In the genomic region with DNA sequence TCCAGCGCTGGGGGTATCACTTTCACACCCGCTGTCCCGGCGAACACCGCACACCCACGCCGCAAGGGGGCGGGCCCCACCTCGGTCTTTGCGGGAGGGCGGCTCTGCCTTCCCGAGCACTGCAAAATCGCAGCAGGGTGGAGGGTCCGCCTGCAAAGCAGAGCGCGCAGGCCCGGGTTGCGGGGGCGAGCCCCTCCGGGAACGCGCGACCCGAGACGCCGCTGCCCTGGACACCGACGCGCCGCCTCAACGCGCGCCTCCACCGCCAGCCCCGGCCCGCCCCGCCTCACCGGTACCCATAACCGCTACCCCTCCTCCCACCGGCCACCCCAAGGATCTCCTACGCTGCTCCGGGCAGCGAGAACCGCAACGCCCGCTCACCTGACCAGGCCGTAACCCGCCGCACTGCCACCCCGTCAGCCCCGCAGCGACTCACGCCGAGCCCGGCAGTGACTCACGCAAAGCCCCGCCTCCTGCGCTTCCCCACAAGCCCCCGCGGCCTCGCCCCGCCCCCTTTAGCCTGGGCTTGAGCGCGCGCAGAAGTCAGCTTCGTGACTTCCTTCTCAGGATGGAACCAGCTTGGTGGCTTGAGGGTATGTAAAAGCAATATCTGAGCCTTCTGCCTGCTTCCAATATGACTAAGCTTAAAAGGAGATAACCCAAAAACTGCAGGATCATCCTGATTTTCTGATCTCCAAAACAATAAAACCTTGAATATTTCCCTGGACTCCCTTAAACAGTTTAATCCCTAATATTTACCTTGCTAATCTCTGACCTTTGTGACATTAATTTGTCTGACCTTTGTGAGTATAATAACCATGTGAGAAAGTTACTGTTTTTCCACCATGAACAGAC, we compare ENCODE assay signal across 1 cellular context.
TF ChIP-seq lines count a peak whose summit lies in the region.

A gene with protein sequence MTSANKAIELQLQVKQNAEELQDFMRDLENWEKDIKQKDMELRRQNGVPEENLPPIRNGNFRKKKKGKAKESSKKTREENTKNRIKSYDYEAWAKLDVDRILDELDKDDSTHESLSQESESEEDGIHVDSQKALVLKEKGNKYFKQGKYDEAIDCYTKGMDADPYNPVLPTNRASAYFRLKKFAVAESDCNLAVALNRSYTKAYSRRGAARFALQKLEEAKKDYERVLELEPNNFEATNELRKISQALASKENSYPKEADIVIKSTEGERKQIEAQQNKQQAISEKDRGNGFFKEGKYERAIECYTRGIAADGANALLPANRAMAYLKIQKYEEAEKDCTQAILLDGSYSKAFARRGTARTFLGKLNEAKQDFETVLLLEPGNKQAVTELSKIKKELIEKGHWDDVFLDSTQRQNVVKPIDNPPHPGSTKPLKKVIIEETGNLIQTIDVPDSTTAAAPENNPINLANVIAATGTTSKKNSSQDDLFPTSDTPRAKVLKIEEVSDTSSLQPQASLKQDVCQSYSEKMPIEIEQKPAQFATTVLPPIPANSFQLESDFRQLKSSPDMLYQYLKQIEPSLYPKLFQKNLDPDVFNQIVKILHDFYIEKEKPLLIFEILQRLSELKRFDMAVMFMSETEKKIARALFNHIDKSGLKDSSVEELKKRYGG (minus strand): TSS at position 460 of the 855 bp plus-strand sequence. CDS start 3,190 bp downstream, outside the sequence.

TF ChIP-seq in K562, 482 proteins besides CTCF, POLR2A, EP300 and RAD21 (continued from another document and continues in another):
- TF ChIP-seq MBD1 (CRISPR knock-in tag; IDR thresholded peaks at IDR 0.05) (no peak), RBFOX2 (IDR thresholded peaks at IDR 0.05; ENCODE audit: low read depth, low read length) (peak; percentile 95), ERF (CRISPR knock-in tag; IDR thresholded peaks at IDR 0.05) (peak; percentile 52), PML (IDR thresholded peaks at IDR 0.05; ENCODE audit: low read length) (peak; percentile 89), ZNF561 (CRISPR knock-in tag; conservative IDR thresholded peaks at IDR 0.05) (no peak), TBL1XR1 (IDR thresholded peaks at IDR 0.05; ENCODE audit: low read length in 2 of 2) (0 out of 4 replicates have a peak, but pooled peaks of 1 of the 2 experiments have one; percentile 5), DIDO1 (tag; IDR thresholded peaks at IDR 0.05; ENCODE audit: low read depth) (no peak), ZNF143 (CRISPR knock-in tag; IDR thresholded peaks at IDR 0.05) (peak; percentile 74), SMAD4 (CRISPR knock-in tag; conservative IDR thresholded peaks at IDR 0.05) (peak; percentile 58), SAFB (IDR thresholded peaks at IDR 0.05; ENCODE audit: borderline replicate concordance, low read depth, low read length) (peak; percentile 99), CTBP1 (IDR thresholded peaks at IDR 0.05; ENCODE audit: borderline replicate concordance) (peak; percentile 69; the same call in 1 of the 2 replicates), MYC (IDR thresholded peaks at IDR 0.05; ENCODE audit: low read depth, low read length) (0 out of 2 replicates have a peak, but pooled peaks have one; percentile 46), MYC (CRISPR knock-in tag; IDR thresholded peaks at IDR 0.05; ENCODE audit: borderline replicate concordance, low read depth) (no peak), MTA2 (IDR thresholded peaks at IDR 0.05; ENCODE audit: low read depth) (peak; percentile 47), ZNF639 (CRISPR knock-in tag; conservative IDR thresholded peaks at IDR 0.05 in 1 of 2, IDR thresholded peaks at IDR 0.05 in 1 of 2) (peak in 1 of 2 experiments; percentile 30; a peak in 1 of 4 replicates), ZNF217 (CRISPR knock-in tag; IDR thresholded peaks at IDR 0.05) (no peak), SMARCC2 (IDR thresholded peaks at IDR 0.05; ENCODE audit: low read depth) (peak; percentile 68; the same call in 1 of the 2 replicates), LCOR (CRISPR knock-in tag; IDR thresholded peaks at IDR 0.05) (peak; percentile 33; the same call in 1 of the 2 replicates), POLR2G (IDR thresholded peaks at IDR 0.05; ENCODE audit: low read depth, low read length) (peak; percentile 98), NR1H2 (CRISPR knock-in tag; IDR thresholded peaks at IDR 0.05) (no peak), SRF (CRISPR knock-in tag; IDR thresholded peaks at IDR 0.05) (peak in 1 of 2 experiments; percentile 12; a peak in 1 of 4 replicates), ETS1 (conservative IDR thresholded peaks at IDR 0.05; ENCODE audit: control insufficient read depth, low read depth, low read length) (peak; percentile 86), ETV6 (IDR thresholded peaks at IDR 0.05; ENCODE audit: borderline replicate concordance in 1 of 2, low read depth in 2 of 2, low read length in 1 of 2) (no peak), ETV6 (CRISPR knock-in tag; IDR thresholded peaks at IDR 0.05; ENCODE audit: borderline replicate concordance) (no peak), ESRRA (IDR thresholded peaks at IDR 0.05; ENCODE audit: borderline replicate concordance, low read depth) (no peak; the same call in 1 of the 2 replicates), ZNF76 (CRISPR knock-in tag; IDR thresholded peaks at IDR 0.05; ENCODE audit: borderline replicate concordance) (no peak), ELF1 (tag; IDR thresholded peaks at IDR 0.05) (peak; percentile 59; the same call in 1 of the 2 replicates), CREBBP (IDR thresholded peaks at IDR 0.05; ENCODE audit: low read depth, low read length) (no peak), STAG1 (CRISPR knock-in tag; IDR thresholded peaks at IDR 0.05; ENCODE audit: borderline replicate concordance) (no peak), GTF2F1 (IDR thresholded peaks at IDR 0.05; ENCODE audit: low read depth, low read length) (no peak), ZC3H11A (IDR thresholded peaks at IDR 0.05; ENCODE audit: low read depth, low read length) (no peak), ARID3B (CRISPR knock-in tag; IDR thresholded peaks at IDR 0.05; ENCODE audit: borderline replicate concordance) (no peak), PTBP1 (IDR thresholded peaks at IDR 0.05; ENCODE audit: low read depth, low read length) (no peak), ZFX (CRISPR knock-in tag; IDR thresholded peaks at IDR 0.05) (peak; percentile 92), KHSRP (IDR thresholded peaks at IDR 0.05) (no peak), YBX1 (IDR thresholded peaks at IDR 0.05) (no peak)
- TF ChIP-seq, protein P1, sequence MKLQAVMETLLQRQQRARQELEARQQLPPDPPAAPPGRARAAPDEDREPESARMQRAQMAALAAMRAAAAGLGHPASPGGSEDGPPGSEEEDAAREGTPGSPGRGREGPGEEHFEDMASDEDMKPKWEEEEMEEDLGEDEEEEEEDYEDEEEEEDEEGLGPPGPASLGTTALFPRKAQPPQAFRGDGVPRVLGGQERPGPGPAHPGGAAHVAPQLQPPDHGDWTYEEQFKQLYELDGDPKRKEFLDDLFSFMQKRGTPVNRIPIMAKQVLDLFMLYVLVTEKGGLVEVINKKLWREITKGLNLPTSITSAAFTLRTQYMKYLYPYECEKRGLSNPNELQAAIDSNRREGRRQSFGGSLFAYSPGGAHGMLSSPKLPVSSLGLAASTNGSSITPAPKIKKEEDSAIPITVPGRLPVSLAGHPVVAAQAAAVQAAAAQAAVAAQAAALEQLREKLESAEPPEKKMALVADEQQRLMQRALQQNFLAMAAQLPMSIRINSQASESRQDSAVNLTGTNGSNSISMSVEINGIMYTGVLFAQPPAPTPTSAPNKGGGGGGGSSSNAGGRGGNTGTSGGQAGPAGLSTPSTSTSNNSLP (IDR thresholded peaks at IDR 0.05; ENCODE audit: borderline replicate concordance, low read depth, low read length): no peak
- TF ChIP-seq, protein P2, sequence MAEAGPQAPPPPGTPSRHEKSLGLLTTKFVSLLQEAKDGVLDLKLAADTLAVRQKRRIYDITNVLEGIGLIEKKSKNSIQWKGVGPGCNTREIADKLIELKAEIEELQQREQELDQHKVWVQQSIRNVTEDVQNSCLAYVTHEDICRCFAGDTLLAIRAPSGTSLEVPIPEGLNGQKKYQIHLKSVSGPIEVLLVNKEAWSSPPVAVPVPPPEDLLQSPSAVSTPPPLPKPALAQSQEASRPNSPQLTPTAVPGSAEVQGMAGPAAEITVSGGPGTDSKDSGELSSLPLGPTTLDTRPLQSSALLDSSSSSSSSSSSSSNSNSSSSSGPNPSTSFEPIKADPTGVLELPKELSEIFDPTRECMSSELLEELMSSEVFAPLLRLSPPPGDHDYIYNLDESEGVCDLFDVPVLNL (CRISPR knock-in tag; IDR thresholded peaks at IDR 0.05; ENCODE audit: low read depth): no peak
- TF ChIP-seq, protein P3, sequence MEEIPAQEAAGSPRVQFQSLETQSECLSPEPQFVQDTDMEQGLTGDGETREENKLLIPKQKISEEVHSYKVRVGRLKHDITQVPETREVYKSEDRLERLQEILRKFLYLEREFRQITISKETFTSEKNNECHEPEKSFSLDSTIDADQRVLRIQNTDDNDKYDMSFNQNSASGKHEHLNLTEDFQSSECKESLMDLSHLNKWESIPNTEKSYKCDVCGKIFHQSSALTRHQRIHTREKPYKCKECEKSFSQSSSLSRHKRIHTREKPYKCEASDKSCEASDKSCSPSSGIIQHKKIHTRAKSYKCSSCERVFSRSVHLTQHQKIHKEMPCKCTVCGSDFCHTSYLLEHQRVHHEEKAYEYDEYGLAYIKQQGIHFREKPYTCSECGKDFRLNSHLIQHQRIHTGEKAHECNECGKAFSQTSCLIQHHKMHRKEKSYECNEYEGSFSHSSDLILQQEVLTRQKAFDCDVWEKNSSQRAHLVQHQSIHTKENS (CRISPR knock-in tag; IDR thresholded peaks at IDR 0.05): no peak
- TF ChIP-seq, protein P4, sequence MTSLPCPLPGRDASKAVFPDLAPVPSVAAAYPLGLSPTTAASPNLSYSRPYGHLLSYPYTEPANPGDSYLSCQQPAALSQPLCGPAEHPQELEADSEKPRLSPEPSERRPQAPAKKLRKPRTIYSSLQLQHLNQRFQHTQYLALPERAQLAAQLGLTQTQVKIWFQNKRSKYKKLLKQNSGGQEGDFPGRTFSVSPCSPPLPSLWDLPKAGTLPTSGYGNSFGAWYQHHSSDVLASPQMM (CRISPR knock-in tag; IDR thresholded peaks at IDR 0.05): no peak
- TF ChIP-seq, protein P5, sequence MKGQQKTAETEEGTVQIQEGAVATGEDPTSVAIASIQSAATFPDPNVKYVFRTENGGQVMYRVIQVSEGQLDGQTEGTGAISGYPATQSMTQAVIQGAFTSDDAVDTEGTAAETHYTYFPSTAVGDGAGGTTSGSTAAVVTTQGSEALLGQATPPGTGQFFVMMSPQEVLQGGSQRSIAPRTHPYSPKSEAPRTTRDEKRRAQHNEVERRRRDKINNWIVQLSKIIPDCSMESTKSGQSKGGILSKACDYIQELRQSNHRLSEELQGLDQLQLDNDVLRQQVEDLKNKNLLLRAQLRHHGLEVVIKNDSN (CRISPR knock-in tag; IDR thresholded peaks at IDR 0.05): peak; percentile 42; the same call in 1 of the 2 replicates
- TF ChIP-seq, protein P6, sequence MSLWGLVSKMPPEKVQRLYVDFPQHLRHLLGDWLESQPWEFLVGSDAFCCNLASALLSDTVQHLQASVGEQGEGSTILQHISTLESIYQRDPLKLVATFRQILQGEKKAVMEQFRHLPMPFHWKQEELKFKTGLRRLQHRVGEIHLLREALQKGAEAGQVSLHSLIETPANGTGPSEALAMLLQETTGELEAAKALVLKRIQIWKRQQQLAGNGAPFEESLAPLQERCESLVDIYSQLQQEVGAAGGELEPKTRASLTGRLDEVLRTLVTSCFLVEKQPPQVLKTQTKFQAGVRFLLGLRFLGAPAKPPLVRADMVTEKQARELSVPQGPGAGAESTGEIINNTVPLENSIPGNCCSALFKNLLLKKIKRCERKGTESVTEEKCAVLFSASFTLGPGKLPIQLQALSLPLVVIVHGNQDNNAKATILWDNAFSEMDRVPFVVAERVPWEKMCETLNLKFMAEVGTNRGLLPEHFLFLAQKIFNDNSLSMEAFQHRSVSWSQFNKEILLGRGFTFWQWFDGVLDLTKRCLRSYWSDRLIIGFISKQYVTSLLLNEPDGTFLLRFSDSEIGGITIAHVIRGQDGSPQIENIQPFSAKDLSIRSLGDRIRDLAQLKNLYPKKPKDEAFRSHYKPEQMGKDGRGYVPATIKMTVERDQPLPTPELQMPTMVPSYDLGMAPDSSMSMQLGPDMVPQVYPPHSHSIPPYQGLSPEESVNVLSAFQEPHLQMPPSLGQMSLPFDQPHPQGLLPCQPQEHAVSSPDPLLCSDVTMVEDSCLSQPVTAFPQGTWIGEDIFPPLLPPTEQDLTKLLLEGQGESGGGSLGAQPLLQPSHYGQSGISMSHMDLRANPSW (CRISPR knock-in tag; IDR thresholded peaks at IDR 0.05): no peak
